16 cellular contexts compared by ENCODE assay signal in the genomic region with DNA sequence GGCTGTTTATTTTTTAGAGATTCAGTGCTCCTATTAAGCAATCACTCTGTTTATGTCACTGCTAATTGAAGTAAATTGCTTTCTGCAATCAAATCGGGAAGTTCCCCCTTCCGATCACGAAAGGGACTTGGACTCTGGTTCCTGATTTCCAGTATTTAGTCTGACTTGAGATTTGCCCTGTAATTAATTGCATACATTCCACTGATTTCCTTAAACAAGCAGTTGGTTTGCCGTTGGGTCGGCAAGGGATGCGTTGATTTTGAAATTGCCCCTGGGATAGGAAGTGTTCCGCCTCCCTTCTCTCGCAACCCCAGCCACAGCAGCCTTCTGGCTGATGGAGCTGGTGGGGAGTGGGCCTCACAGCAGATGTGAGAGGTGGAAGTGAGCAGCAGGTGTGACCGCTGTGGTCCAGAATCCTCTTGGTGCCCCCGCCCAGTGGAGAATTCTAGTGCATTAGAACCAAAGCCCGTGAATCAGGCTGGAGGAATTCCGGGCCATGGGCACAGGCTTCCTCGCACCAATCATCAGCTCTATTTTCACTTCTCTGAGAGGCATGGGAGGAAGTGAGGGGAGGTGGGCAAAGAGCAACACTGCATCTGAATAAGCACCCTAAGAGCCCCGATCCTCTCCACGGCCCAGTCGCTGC.
DNase-seq lines count a peak whose midpoint lies in the region; ATAC-seq, FAIRE-seq and TF ChIP-seq lines count a peak whose summit lies in the region.
"Had no signal": no experiment of that assay in that cellular context is flagged by ENCODE, and none has a peak within 500 bp of the region (broad histone marks: within the 10 kb centered on the region; RNA-seq: fewer than 3 reads in every experiment).

No MANE protein-coding gene starts in this region.

- H4K91ac ChIP-seq in H1 (replicated peaks; ENCODE audit: insufficient read length, low read length) (no peak overlapping the region), trophoblast cell (ENCODE audit: low read depth, low read length) (no peak overlapping the region)

- no peak overlapping the region for H2AFZ ChIP-seq in H1 (ENCODE audit: low read length)
- H2AFZ ChIP-seq in trophoblast cell (ENCODE audit: insufficient read depth, low read length, poor library complexity), result no peak overlapping the region

- H3K27ac ChIP-seq in H1 (ENCODE audit: low read depth, low read length) (no peak overlapping the region), trophoblast cell (ENCODE audit: low read depth, low read length) (no peak overlapping the region), transverse colon (peak overlapping the region in 2 of 4 donors; percentile 34 to 55)

- H2AK5ac ChIP-seq in H1 (ENCODE audit: low read depth, low read length), result no peak overlapping the region
- H2AK5ac ChIP-seq in trophoblast cell (ENCODE audit: low read length), result peak overlapping the region; percentile 80

- H3K9ac ChIP-seq in H1 (replicated peaks in 1 of 4; ENCODE audit: extremely low read depth in 1 of 4, low read depth in 3 of 4, low read length in 3 of 4), result no peak overlapping the region
- H3K9ac ChIP-seq in trophoblast cell (ENCODE audit: low read length), result no peak overlapping the region

- no peak overlapping the region for H4K12ac ChIP-seq in trophoblast cell (ENCODE audit: low read depth, low read length)

- no peaks in the 10 kb centered on the region for H3K9me3 ChIP-seq in H1 (ENCODE audit: insufficient read depth in 2 of 2, low read depth in 1 of 2, low read length in 1 of 2)
- no peaks in the 10 kb centered on the region for H3K9me3 ChIP-seq in trophoblast cell (ENCODE audit: insufficient read depth, low read depth, low read length)
- no peaks in the 10 kb centered on the region for H3K9me3 ChIP-seq in transverse colon

- FAIRE-seq in GM19239 (lab: Jason Lieb, UNC), result peak; percentile 18
- FAIRE-seq in H1 (lab: Jason Lieb, UNC), result no peak
- FAIRE-seq: G401.6, GM12892 had no signal

- H3K23me2 ChIP-seq in H1 (ENCODE audit: low read depth, low read length), result no peaks in the 10 kb centered on the region

- peak overlapping the region; percentile 34; the same call in 1 of the 2 replicates for H2BK15ac ChIP-seq in H1 (ENCODE audit: low read length)

- TF ChIP-seq CTCF in H1 (IDR thresholded peaks at IDR 0.05; ENCODE audit: control extremely low read depth in 1 of 3, insufficient read depth in 1 of 3, low read depth in 1 of 3, low read length in 3 of 3), result no peak
- TF ChIP-seq CTCF in transverse colon (IDR thresholded peaks at IDR 0.05), result no peak

- H3K4me1 ChIP-seq in H1 (replicated peaks in 1 of 4; ENCODE audit: control insufficient read depth in 3 of 4, insufficient read depth in 4 of 4, low read length in 3 of 4), result peaks cover 8 to 17% (median 14%) of the 10 kb centered on the region in 4 experiments
- peaks cover 9 to 10% of the 10 kb centered on the region in 2 experiments for H3K4me1 ChIP-seq in trophoblast cell (ENCODE audit: control insufficient read depth in 1 of 2, insufficient read depth in 2 of 2, low read length in 2 of 2)
- peaks cover 0 to 31% (median 14%) of the 10 kb centered on the region in 4 donors for H3K4me1 ChIP-seq in transverse colon

- peak overlapping the region; percentile 6; the same call in 1 of the 2 replicates for H2BK20ac ChIP-seq in H1 (ENCODE audit: low read length)

- no peaks in the 10 kb centered on the region for H3K27me3 ChIP-seq in H1 (replicated peaks in 1 of 4; ENCODE audit: control insufficient read depth in 3 of 4, extremely low read depth in 1 of 4, insufficient read depth in 3 of 4, low read length in 3 of 4)
- no peaks in the 10 kb centered on the region for H3K27me3 ChIP-seq in trophoblast cell (ENCODE audit: insufficient read depth, low read length)
- H3K27me3 ChIP-seq in transverse colon, result no peaks in the 10 kb centered on the region

- no peaks in the 10 kb centered on the region for H3K79me1 ChIP-seq in H1 (ENCODE audit: low read depth, low read length)
- peaks cover 15% of the 10 kb centered on the region for H3K79me1 ChIP-seq in trophoblast cell (ENCODE audit: low read length)

- no peaks in the 10 kb centered on the region for H4K20me1 ChIP-seq in H1 (replicated peaks in 1 of 2; ENCODE audit: control insufficient read depth in 1 of 2, insufficient read depth in 2 of 2, low read length in 2 of 2)

- DNase-seq in GM19239 (ENCODE audit: insufficient read length, low spot score), result no peak
- peak; percentile 11 for DNase-seq in NCI-H69 (lab: John Stamatoyannopoulos, UW)
- DNase-seq in H1 (ENCODE audit: low read depth in 1 of 2, low spot score in 2 of 2), result no peak
- DNase-seq in trophoblast cell, result peak in 1 of 2 donors; percentile 26
- DNase-seq in transverse colon, result no peak
- DNase-seq: activated CD4-positive, alpha-beta T cell treated with anti-CD3 and anti-CD28 coated beads, Interleukin-2, amount 10 ng/mL, durations not matched to agents 24 days and 14 days; activated T-cell treated with anti-CD3 and anti-CD28 coated beads, Interleukin-2, amount 50 U/mL, for 24 hours; COR-L47; HFFc6; kidney glomerular epithelial cell; NCI-H187 treated with DMSO at 0.1 percent for 48 hours; NCI-H748 treated with DMSO at 0.1 percent for 48 hours had no signal

- H3K79me2 ChIP-seq in H1 (ENCODE audit: control insufficient read depth in 1 of 2, insufficient read depth in 2 of 2, low read length in 2 of 2) (no peaks in the 10 kb centered on the region), trophoblast cell (ENCODE audit: control insufficient read depth, insufficient read depth, low read length, poor library complexity) (no peaks in the 10 kb centered on the region)

- CTCF ChIA-PET in H1 (lab: Charles Lee; ENCODE audit: partially characterized antibody), result interaction anchor here (0.6 to 2.0 kb wide), 18 partner anchors 10 to 334 kb away, joined by 3 to 22 read pairs (median 4); no protein-coding TSS in a partner anchor

- no peak overlapping the region for H2BK12ac ChIP-seq in H1 (ENCODE audit: low read depth, low read length)
- H2BK12ac ChIP-seq in trophoblast cell (ENCODE audit: low read length), result peak overlapping the region; percentile 21

- peak overlapping the region; percentile 14 for H3K4ac ChIP-seq in H1 (replicated peaks; ENCODE audit: insufficient read length, low read depth, low read length)
- no peak overlapping the region for H3K4ac ChIP-seq in trophoblast cell (ENCODE audit: low read depth, low read length)

- H3K4me2 ChIP-seq in H1 (ENCODE audit: insufficient read depth in 1 of 2, low read depth in 2 of 2, low read length in 2 of 2) (no peak overlapping the region), trophoblast cell (ENCODE audit: low read length) (no peak overlapping the region)

- H3K23ac ChIP-seq in H1 (ENCODE audit: insufficient read length) (no peak overlapping the region), trophoblast cell (ENCODE audit: low read length) (no peak overlapping the region)

- no peak for TF ChIP-seq RAD21 in H1 (IDR thresholded peaks at IDR 0.05 in 1 of 2, conservative IDR thresholded peaks at IDR 0.05 in 1 of 2; ENCODE audit: low read depth in 2 of 2, low read length in 2 of 2)

- in situ Hi-C loops in transverse colon (cut with MboI; ENCODE audit: low pct_ligation_motif_present in 1 of 4, low pct_unique_long_range_greater_than_20kb in 1 of 4, low sequenced_read_pairs in 3 of 4), result no loop called here

- 0 out of 2 replicates have a peak overlapping the region, but pooled peaks have one; percentile 17 for H3K18ac ChIP-seq in H1 (ENCODE audit: extremely low read depth, low read length)
- no peak overlapping the region for H3K18ac ChIP-seq in trophoblast cell (ENCODE audit: low read length)

- intact Hi-C loops in transverse colon (cut with DNase I; ENCODE audit: low total_unique reads), result loop anchor here (1.0 kb wide), 1 partner anchor 9 kb away; no protein-coding TSS in a partner anchor

- no peak overlapping the region for H3K56ac ChIP-seq in H1 (replicated peaks; ENCODE audit: insufficient read length, low read depth, low read length)

- no peak overlapping the region for H3K4me3 ChIP-seq in H1 (ENCODE audit: extremely low read depth in 1 of 4, insufficient read depth in 2 of 4, low read depth in 3 of 4, low read length in 4 of 4)
- H3K4me3 ChIP-seq in trophoblast cell (ENCODE audit: low read depth, low read length), result no peak overlapping the region
- H3K4me3 ChIP-seq in transverse colon, result no peak overlapping the region

- no peak overlapping the region for H3K14ac ChIP-seq in H1 (ENCODE audit: insufficient read length)
- no peak overlapping the region for H3K14ac ChIP-seq in trophoblast cell (ENCODE audit: low read length)

- no peak overlapping the region for H4K5ac ChIP-seq in H1 (ENCODE audit: insufficient read length, low read depth, low read length)

- H2BK5ac ChIP-seq in H1 (ENCODE audit: low read depth, low read length) (0 out of 2 replicates have a peak overlapping the region, but pooled peaks have one; percentile 1), trophoblast cell (ENCODE audit: low read depth, low read length, poor library complexity) (no peak overlapping the region)

- POLR2A ChIA-PET in H1 (lab: Charles Lee; ENCODE audit: partially characterized antibody), result interaction anchor here (3.4 kb wide), 1 partner anchor 13 kb away, joined by 14 read pairs; no protein-coding TSS in a partner anchor

- H3K36me3 ChIP-seq in H1 (ENCODE audit: control insufficient read depth in 2 of 4, insufficient read depth in 4 of 4, low read length in 3 of 4) (no peaks in the 10 kb centered on the region), trophoblast cell (ENCODE audit: control insufficient read depth in 1 of 2, insufficient read depth in 2 of 2, low read length in 2 of 2) (no peaks in the 10 kb centered on the region), transverse colon (no peaks in the 10 kb centered on the region)

- H2BK120ac ChIP-seq in H1 (replicated peaks; ENCODE audit: low read depth, low read length) (no peak overlapping the region), trophoblast cell (ENCODE audit: insufficient read depth, low read length, poor library complexity) (peak overlapping the region; percentile 30)

- TF ChIP-seq POLR2A in H1 (IDR thresholded peaks at IDR 0.05; ENCODE audit: control extremely low read depth in 1 of 2, low read depth in 2 of 2, low read length in 2 of 2) (no peak), transverse colon (IDR thresholded peaks at IDR 0.05) (no peak)

- H4K8ac ChIP-seq in H1 (ENCODE audit: extremely low read depth, insufficient read depth, low read length) (no peak overlapping the region), trophoblast cell (ENCODE audit: low read depth, low read length) (no peak overlapping the region)

- ATAC-seq in HG03378 (IDR thresholded peaks at IDR 0.05; ENCODE audit: unreplicated experiment), result no peak
- ATAC-seq in GM21737 (IDR thresholded peaks at IDR 0.05; ENCODE audit: unreplicated experiment), result no peak

- WGBS in H1 (ENCODE audit: extremely low coverage in 1 of 2, insufficient coverage in 1 of 2, insufficient read length in 1 of 2, insufficient replicate concordance in 2 of 2, low coverage in 1 of 2, low lambda C conversion rate in 2 of 2, missing lambda C conversion rate in 1 of 2), 2 experiments, result 90% methylated on average over 15 of the region's 16 CpGs; no CpG with 5 or more reads in 1 of the 2 experiments
- WGBS in trophoblast cell (ENCODE audit: extremely low coverage, insufficient coverage, insufficient read length), result no CpG with 5 or more reads among the region's 16 CpGs
- WGBS in transverse colon (ENCODE audit: low coverage in 1 of 2), 2 donors, result 69% methylated on average over 16 of the region's 16 CpGs; no CpG with 5 or more reads in 1 of the 2 donors

- TF ChIP-seq EP300 in H1 (IDR thresholded peaks at IDR 0.05; ENCODE audit: borderline replicate concordance in 1 of 2, low read depth in 2 of 2, low read length in 2 of 2) (no peak), transverse colon (IDR thresholded peaks at IDR 0.05; ENCODE audit: low read depth) (no peak)
